ENCODE assay signal across 18 cellular contexts in the genomic region with DNA sequence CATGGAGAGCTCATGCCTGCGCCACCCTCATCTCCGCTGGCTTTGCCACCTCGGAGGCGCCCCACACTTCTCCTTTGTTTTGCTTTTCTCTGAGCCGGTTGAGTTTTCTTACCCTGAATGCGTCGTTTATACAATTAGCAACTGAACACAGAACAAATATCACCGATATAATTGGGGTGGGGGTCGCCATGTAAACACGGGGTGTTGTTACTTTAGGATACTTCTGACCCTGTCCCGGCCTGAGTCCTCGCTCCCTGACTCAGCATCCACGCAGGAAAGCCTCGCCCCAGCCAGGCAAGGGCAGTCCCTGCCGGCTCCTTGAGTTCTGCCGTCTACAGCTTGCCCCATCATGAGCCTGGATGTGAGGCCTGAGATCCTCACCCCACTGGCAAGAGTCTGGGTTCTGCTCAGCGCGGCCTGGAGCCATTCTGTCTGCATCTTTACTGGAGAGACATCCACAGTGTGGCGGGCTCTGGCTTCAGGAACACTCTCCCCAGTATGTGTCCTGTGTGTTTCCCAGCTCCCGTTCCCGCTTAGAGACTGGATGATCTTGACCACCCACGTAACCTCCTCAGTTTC. TPM values are rescaled to one million over a fixed set of nuclear protein-coding genes. Genes with fewer than 3 reads are reported as not detected.
DNase-seq lines count a peak whose midpoint lies in the region; ATAC-seq and TF ChIP-seq lines count a peak whose summit lies in the region.
"Had no signal": no experiment of that assay in that cellular context is flagged by ENCODE, and none has a peak within 500 bp of the region (broad histone marks: within the 10 kb centered on the region; RNA-seq: fewer than 3 reads in every experiment).

No MANE protein-coding gene starts in this region.

- POLR2A ChIA-PET in AG04450 (lab: Yijun Ruan, JAX), result no interaction called here

- in situ Hi-C loops in GM23248 (cut with MboI), result no loop called here

- peaks cover 16 to 21% of the 10 kb centered on the region in 2 donors for H3K4me1 Mint-ChIP-seq in effector memory CD8-positive, alpha-beta T cell (ENCODE audit: low read depth in 2 of 2)
- peaks cover 21% of the 10 kb centered on the region for H3K4me1 Mint-ChIP-seq in mesothelial cell of epicardium

- no peak for DNase-seq in AG04450 (ENCODE audit: low read depth, low spot score)
- no peak for DNase-seq in GM23248
- DNase-seq in effector memory CD8-positive, alpha-beta T cell, result no peak
- DNase-seq in mesothelial cell of epicardium (ENCODE audit: low spot score in 2 of 2, unreplicated experiment in 2 of 2), result peak in 1 of 2 experiments; percentile 38
- no peak for DNase-seq in superior temporal gyrus (ENCODE audit: extremely low spot score)
- DNase-seq in amygdala (lab: John Stamatoyannopoulos, UW), result no peak
- DNase-seq: activated CD8-positive, alpha-beta memory T cell treated with anti-CD3 and anti-CD28 coated beads, Interleukin-2, amount 50 U/mL, for 4 hours; EL; NCI-H1417 treated with DMSO at 0.1 percent for 48 hours; NCI-H524 treated with DMSO at 0.1 percent for 48 hours; psoas muscle; stimulated activated naive CD4-positive, alpha-beta T cell had no signal

- peaks cover 83 to 98% of the 10 kb centered on the region in 2 donors for H3K27me3 Mint-ChIP-seq in effector memory CD8-positive, alpha-beta T cell
- H3K27me3 Mint-ChIP-seq in mesothelial cell of epicardium (ENCODE audit: low read depth), result peaks cover 97% of the 10 kb centered on the region

- CTCF ChIA-PET in AG04450 (lab: Charles Lee), result no interaction called here

- no peak overlapping the region for H3K27ac Mint-ChIP-seq in effector memory CD8-positive, alpha-beta T cell
- no peak overlapping the region for H3K27ac Mint-ChIP-seq in mesothelial cell of epicardium
- H3K27ac Mint-ChIP-seq: memory B cell had no signal

- H3K27me3 ChIP-seq in AG04450 (ENCODE audit: control insufficient read depth, insufficient read depth, low read length), result peaks cover 91% of the 10 kb centered on the region
- peaks cover 78% of the 10 kb centered on the region for H3K27me3 ChIP-seq in GM23248 (replicated peaks; ENCODE audit: insufficient read depth)

- peak overlapping the region; percentile 37 for H3K4me2 ChIP-seq in GM23248 (ENCODE audit: unreplicated experiment)

- H3K36me3 ChIP-seq in GM23248 (ENCODE audit: low read depth), result no peaks in the 10 kb centered on the region

- H3K27ac ChIP-seq in AG04450 (ENCODE audit: low read depth, low read length) (peak overlapping the region; percentile 11), GM23248 (no peak overlapping the region)
- H3K27ac ChIP-seq: psoas muscle had no signal

- no peaks in the 10 kb centered on the region for H4K20me1 ChIP-seq in GM23248 (ENCODE audit: insufficient read depth)

- H3K9ac ChIP-seq in GM23248, result no peak overlapping the region

- no peak overlapping the region for H2AFZ ChIP-seq in GM23248

- H3F3A ChIP-seq in GM23248 (ENCODE audit: insufficient read depth), result no peaks in the 10 kb centered on the region

- H3K4me3 ChIP-seq in AG04450 (ENCODE audit: low read depth, low read length) (no peak overlapping the region), GM23248 (no peak overlapping the region)
- H3K4me3 ChIP-seq: K562 had no signal

- TF ChIP-seq CTCF in AG04450 (IDR thresholded peaks at IDR 0.05; ENCODE audit: low read depth, low read length), result no peak
- TF ChIP-seq CTCF in mesothelial cell of epicardium (IDR thresholded peaks at IDR 0.05; ENCODE audit: unreplicated experiment), result no peak

- no peaks in the 10 kb centered on the region for H3K4me1 ChIP-seq in GM23248 (ENCODE audit: insufficient read depth)

- H3K9me2 ChIP-seq in GM23248 (ENCODE audit: insufficient read depth), result no peaks in the 10 kb centered on the region

- H3K36me3 Mint-ChIP-seq in effector memory CD8-positive, alpha-beta T cell (ENCODE audit: insufficient read depth), result peaks cover 5% of the 10 kb centered on the region
- no peaks in the 10 kb centered on the region for H3K36me3 Mint-ChIP-seq in mesothelial cell of epicardium
- H3K36me3 Mint-ChIP-seq: memory B cell had no signal

- no peak for ATAC-seq in effector memory CD8-positive, alpha-beta T cell (replicated peaks)
- ATAC-seq in GM18498 (IDR thresholded peaks at IDR 0.05; ENCODE audit: unreplicated experiment), result no peak
- ATAC-seq in HG02798 (IDR thresholded peaks at IDR 0.05; ENCODE audit: poor library complexity, unreplicated experiment), result no peak
- ATAC-seq: psoas muscle had no signal

- no peaks in the 10 kb centered on the region for H3K9me3 Mint-ChIP-seq in effector memory CD8-positive, alpha-beta T cell
- H3K9me3 Mint-ChIP-seq in mesothelial cell of epicardium, result no peaks in the 10 kb centered on the region
- H3K9me3 Mint-ChIP-seq: memory B cell had no signal

- peak overlapping the region; percentile 68 to 71 for H3K4me3 Mint-ChIP-seq in effector memory CD8-positive, alpha-beta T cell
- peak overlapping the region; percentile 42 for H3K4me3 Mint-ChIP-seq in mesothelial cell of epicardium
- H3K4me3 Mint-ChIP-seq: memory B cell had no signal

- whole genome bisulfite sequencing in GM23248 (ENCODE audit: low coverage in 1 of 2, low lambda C conversion rate in 2 of 2, missing lambda C conversion rate in 2 of 2), 2 experiments, result 71 to 72% methylated on average over 22 of the region's 22 CpGs

- H3K9me3 ChIP-seq in AG04450 (ENCODE audit: control insufficient read depth, insufficient read depth, low read length) (peaks cover 8% of the 10 kb centered on the region; the same call in 1 of the 2 replicates), GM23248 (ENCODE audit: low read depth) (no peaks in the 10 kb centered on the region)
- H3K9me3 ChIP-seq: psoas muscle had no signal

- no peaks in the 10 kb centered on the region for H3K79me2 ChIP-seq in GM23248 (ENCODE audit: insufficient read depth)

RNA-seq across cellular contexts. Expression of a gene that starts 5.5 kb away (rescaled TPM):
- polyA plus RNA-seq in AG04450 (2011; rRNA removed) (not detected in 2 replicates), GM23248 (2016; fragmentation: Nextera tagmentation; extraction: Ambion mirVana) (0.11 TPM in 1 of 2 replicates, not detected in the other)
- not detected in 2 replicates for polyA minus RNA-seq in AG04450 (2011; rRNA and poly(A)+ RNA removed)
- not detected in 2 replicates for total RNA-seq in GM23248 (2014; rRNA removed; shearing (Covaris generic))
- 0.27 to 0.76 TPM (median 0.27 TPM) in 3 replicates for total RNA-seq in mesothelial cell of epicardium
- total RNA-seq: epithelial cell of proximal tubule, K562, RPMI7951 had no signal
- polyA plus RNA-seq: K562, psoas muscle had no signal
